ENCODE assay signal across 9 cellular contexts in genomic region chr17:4412933-4413831, GRCh38. TPM values are rescaled to one million over a fixed set of nuclear protein-coding genes. Genes with fewer than 3 reads are reported as not detected.
DNase-seq lines count a peak whose midpoint lies in the region; ATAC-seq, FAIRE-seq and TF ChIP-seq lines count a peak whose summit lies in the region.
"Had no signal": no experiment of that assay in that cellular context is flagged by ENCODE, and none has a peak within 500 bp of the region (broad histone marks: within the 10 kb centered on the region; RNA-seq: fewer than 3 reads in every experiment).

No MANE protein-coding gene starts in this region.

- H3K4me1 ChIP-seq in breast epithelium (no peaks in the 10 kb centered on the region), keratinocyte (ENCODE audit: control insufficient read depth, extremely low read depth, insufficient read depth, low read length) (peaks cover 13% of the 10 kb centered on the region)

- POLR2A ChIA-PET in activated B cell treated with CpG ODN at 0.5 μM for 24 hours (lab: Charles Lee): interaction anchor here (0.5 to 0.6 kb wide), 2 partner anchors 159 to 1015 kb away, joined by 4 to 8 read pairs; no protein-coding TSS in a partner anchor

- peak overlapping the region; percentile 70 for H3K4me3 Mint-ChIP-seq in activated B cell treated with CpG ODN at 0.5 μM for 24 hours

- H3K27ac ChIP-seq in breast epithelium (peak overlapping the region; percentile 29 to 58), keratinocyte (ENCODE audit: control insufficient read depth, insufficient read depth, low read length) (no peak overlapping the region)
- H3K27ac ChIP-seq: epithelial cell of prostate had no signal

- H3K27me3 Mint-ChIP-seq in activated B cell treated with CpG ODN at 0.5 μM for 24 hours: no peaks in the 10 kb centered on the region

- peaks cover 6% of the 10 kb centered on the region for H3K4me1 Mint-ChIP-seq in activated B cell treated with CpG ODN at 0.5 μM for 24 hours

- peak; percentile 97 for FAIRE-seq in keratinocyte (lab: Jason Lieb, UNC)

- no peaks in the 10 kb centered on the region for H3K27me3 ChIP-seq in breast epithelium
- no peaks in the 10 kb centered on the region for H3K27me3 ChIP-seq in keratinocyte (ENCODE audit: control insufficient read depth, extremely low read depth, insufficient read depth, low read length)

- TF ChIP-seq POLR2A in breast epithelium (IDR thresholded peaks at IDR 0.05): no peak

- H3K9me3 ChIP-seq in breast epithelium: no peaks in the 10 kb centered on the region
- no peaks in the 10 kb centered on the region for H3K9me3 ChIP-seq in keratinocyte (ENCODE audit: control insufficient read depth, low read depth, low read length)

- ATAC-seq in HG03097 (IDR thresholded peaks at IDR 0.05; ENCODE audit: low FRiP score, unreplicated experiment) (peak; percentile 65), activated B cell treated with CpG ODN at 0.5 μM for 24 hours (ENCODE audit: low read depth) (peak; percentile 97), HG02852 (IDR thresholded peaks at IDR 0.05; ENCODE audit: unreplicated experiment) (no peak)

- H3K4me2 ChIP-seq in keratinocyte (ENCODE audit: control insufficient read depth, extremely low read depth, insufficient read depth, low read depth, low read length): peak overlapping the region; percentile 58

- H3K36me3 ChIP-seq in breast epithelium: no peaks in the 10 kb centered on the region
- no peaks in the 10 kb centered on the region for H3K36me3 ChIP-seq in keratinocyte (ENCODE audit: control insufficient read depth in 2 of 2, extremely low read depth in 1 of 2, insufficient read depth in 2 of 2, low read length in 2 of 2)

- H3K36me3 Mint-ChIP-seq in activated B cell treated with CpG ODN at 0.5 μM for 24 hours (ENCODE audit: low read depth): no peaks in the 10 kb centered on the region

- no peaks in the 10 kb centered on the region for H3K79me2 ChIP-seq in keratinocyte (ENCODE audit: control insufficient read depth, insufficient read depth, low read length)

- CTCF ChIA-PET in activated B cell treated with CpG ODN at 0.5 μM for 24 hours (lab: Charles Lee): interaction anchor here (0.6 to 4.1 kb wide), 9 partner anchors 106 to 213 kb away, joined by 3 to 64 read pairs (median 4); no protein-coding TSS in a partner anchor

- H3K27ac Mint-ChIP-seq in activated B cell treated with CpG ODN at 0.5 μM for 24 hours: peak overlapping the region; percentile 52

- peak; percentile 57 for TF ChIP-seq CTCF in activated B cell treated with CpG ODN at 0.5 μM for 24 hours (IDR thresholded peaks at IDR 0.05)
- TF ChIP-seq CTCF in breast epithelium (IDR thresholded peaks at IDR 0.05): peak; percentile 95
- peak; percentile 80 to 96 (median 96) for TF ChIP-seq CTCF in keratinocyte (optimal IDR thresholded peaks at IDR 0.05 in 1 of 3, IDR thresholded peaks at IDR 0.05 in 1 of 3, conservative IDR thresholded peaks at IDR 0.05 in 1 of 3; ENCODE audit: extremely low read depth in 1 of 3, insufficient read depth in 2 of 3, low read length in 3 of 3)

- peak overlapping the region; percentile 16 for H2AFZ ChIP-seq in keratinocyte (ENCODE audit: control insufficient read depth, low read length)

- H3K9me3 Mint-ChIP-seq in activated B cell treated with CpG ODN at 0.5 μM for 24 hours: no peaks in the 10 kb centered on the region

- peak; percentile 81 for DNase-seq in DMS79 (lab: John Stamatoyannopoulos, UW)
- peak; percentile 83 for DNase-seq in NCI-H460 (ENCODE audit: extremely low read depth, low read depth)
- peak; percentile 89 for DNase-seq in activated B cell treated with CpG ODN at 0.5 μM for 24 hours
- DNase-seq in breast epithelium (ENCODE audit: low spot score in 2 of 2): peak; percentile 85 to 95
- DNase-seq in keratinocyte (ENCODE audit: low read depth, low spot score): peak; percentile 67
- peak; percentile 95 for DNase-seq in stimulated activated CD4-positive, alpha-beta T cell treated with anti-CD3 and anti-CD28 coated beads, Interleukin-15, amount 100 ng/mL, for 24 hours

- H4K20me1 ChIP-seq in keratinocyte (ENCODE audit: control insufficient read depth, extremely low read depth, insufficient read depth, low read length): no peaks in the 10 kb centered on the region

- dilution Hi-C loops in keratinocyte (cut with MboI; ENCODE audit: extremely low pct_ligation_motif_present, low sequenced_read_pairs): loop anchor here (25.0 kb wide), 1 partner anchor 101 kb away; no protein-coding TSS in a partner anchor

- H3K9ac ChIP-seq in keratinocyte (ENCODE audit: control insufficient read depth, extremely low read depth, insufficient read depth, low read length): no peak overlapping the region

- H3K4me3 ChIP-seq in breast epithelium (peak overlapping the region in 1 of 3 donors; percentile 32), keratinocyte (ENCODE audit: control insufficient read depth in 2 of 3, extremely low read depth in 1 of 3, insufficient read depth in 2 of 3, low read depth in 1 of 3, low read length in 3 of 3) (peak overlapping the region in 1 of 3 experiments; percentile 19)

- no peaks in the 10 kb centered on the region for H3K9me1 ChIP-seq in keratinocyte (ENCODE audit: control insufficient read depth, extremely low read depth, insufficient read depth, low read length)

- intact Hi-C loops in activated B cell treated with CpG ODN at 0.5 μM for 24 hours (cut with micrococcal nuclease): loop anchor here (1.0 kb wide), 7 partner anchors 16 to 213 kb away; no protein-coding TSS in a partner anchor
- intact Hi-C loops in breast epithelium (cut with DNase I; ENCODE audit: low total_unique reads): no loop called here

RNA-seq across cellular contexts. Expression of gene SPNS3, which starts 20.6 kb away (rescaled TPM):
- not detected in 2 replicates for total RNA-seq in NCI-H460 (2014; rRNA removed; shearing (Covaris generic))
- polyA plus RNA-seq in NCI-H460 (2014; cell fraction: nucleus; rRNA removed): not detected in 2 replicates
- total RNA-seq in activated B cell treated with CpG ODN at 0.5 μM for 24 hours: 1.1 and 2.5 TPM in 2 replicates
- under 1 TPM in 1 of 3 donors, not detected in 2; 0.15 TPM for total RNA-seq in breast epithelium
- polyA plus RNA-seq in keratinocyte: not detected in 3 replicates
- polyA plus RNA-seq in keratinocyte (2011; ENCODE audit: low read depth): not detected
- polyA plus RNA-seq in keratinocyte (2011; cell fraction: cytosol; rRNA removed): not detected in 2 replicates
- not detected in 2 replicates for polyA plus RNA-seq in keratinocyte (2011; cell fraction: nucleus; rRNA removed)
- not detected in 2 replicates for polyA plus RNA-seq in keratinocyte (2012; ENCODE audit: low replicate concordance)
- polyA minus RNA-seq in keratinocyte: not detected in 3 replicates
- polyA minus RNA-seq in keratinocyte (2011; cell fraction: cytosol; rRNA and poly(A)+ RNA removed): not detected
- not detected in 2 replicates for polyA minus RNA-seq in keratinocyte (2011; cell fraction: nucleus; rRNA and poly(A)+ RNA removed)

RNA-seq across cellular contexts. Expression of gene UBE2G1, which starts 46.7 kb away (rescaled TPM):
- 65.6 and 67.3 TPM in 2 replicates for total RNA-seq in NCI-H460 (2014; rRNA removed; shearing (Covaris generic))
- 55.2 and 62.8 TPM in 2 replicates for polyA plus RNA-seq in NCI-H460 (2014; cell fraction: nucleus; rRNA removed)
- total RNA-seq in activated B cell treated with CpG ODN at 0.5 μM for 24 hours (66.5 and 66.6 TPM in 2 replicates), breast epithelium (10 to 100 TPM; 43.3 to 56.5 (median 43.4) TPM)
- polyA plus RNA-seq in keratinocyte: 52.1 to 86.2 TPM (median 60.1 TPM) in 3 replicates
- 36.2 TPM for polyA plus RNA-seq in keratinocyte (2011; ENCODE audit: low read depth)
- 53.0 and 109 TPM in 2 replicates for polyA plus RNA-seq in keratinocyte (2011; cell fraction: cytosol; rRNA removed)
- polyA plus RNA-seq in keratinocyte (2011; cell fraction: nucleus; rRNA removed): 56.5 and 67.3 TPM in 2 replicates
- 63.6 and 74.0 TPM in 2 replicates for polyA plus RNA-seq in keratinocyte (2012; ENCODE audit: low replicate concordance)
- polyA minus RNA-seq in keratinocyte: 19.1 to 49.6 TPM (median 30.4 TPM) in 3 replicates
- polyA minus RNA-seq in keratinocyte (2011; cell fraction: cytosol; rRNA and poly(A)+ RNA removed): 77.9 TPM
- 51.2 and 60.7 TPM in 2 replicates for polyA minus RNA-seq in keratinocyte (2011; cell fraction: nucleus; rRNA and poly(A)+ RNA removed)
